Comparison of ENCODE assay signal across 24 cellular contexts in genomic region chr3:83559082-83559481, GRCh38.
"Had no signal": no experiment of that assay in that cellular context is flagged by ENCODE, and none has a peak within 500 bp of the region (broad histone marks: within the 10 kb centered on the region; RNA-seq: fewer than 3 reads in every experiment).

No MANE protein-coding gene starts in this region.

- H3K36me3 ChIP-seq: ascending aorta, neural progenitor cell, stomach, suprapubic skin, tibial nerve had no signal

- FAIRE-seq: endothelial cell of umbilical vein, small intestine had no signal

- H3K4me1 ChIP-seq: ascending aorta, neural progenitor cell, stomach, suprapubic skin, tibial nerve had no signal

- DNase-seq: activated gamma-delta T cell treated with Interleukin-2 at 50 U/mL for 16 hours; activated T-cell treated with anti-CD3 and anti-CD28 coated beads, Interleukin-2, amount 50 U/mL, for 1 hour; central memory CD4-positive, alpha-beta T cell; effector memory CD4-positive, alpha-beta T cell; foreskin melanocyte; glutamatergic neuron; hippocampal formation; left ventricle myocardium superior; mammary epithelial cell; naive thymus-derived CD8-positive, alpha-beta T cell; posterior cingulate gyrus; small intestine; stimulated activated CD4-positive, alpha-beta T cell treated with anti-CD3 and anti-CD28 coated beads, Interleukin-2, amount 100 ng/mL, for 24 hours; stomach had no signal

- ATAC-seq: activated naive CD4-positive, alpha-beta T cell treated with anti-CD3 and anti-CD28 coated beads, Interleukin-2, amount 50 U/mL, for 72 hours; esophagus mucosa; left ventricle myocardium superior; naive thymus-derived CD8-positive, alpha-beta T cell; sciatic nerve; stimulated activated effector memory CD8-positive, alpha-beta T cell treated with anti-CD3 and anti-CD28 coated beads, Interleukin-12 subunit alpha, Interleukin-12 subunit beta, amount 100 ng/mL, for 72 hours; WTC11 had no signal

- H3K4me3 ChIP-seq: ascending aorta, neural progenitor cell, stomach, suprapubic skin, tibial nerve had no signal

- H3K27ac ChIP-seq: ascending aorta, neural progenitor cell, stomach, suprapubic skin, tibial nerve had no signal

- H3K27me3 ChIP-seq: ascending aorta, neural progenitor cell, stomach, suprapubic skin, tibial nerve had no signal

- H3K9me3 ChIP-seq: ascending aorta, suprapubic skin had no signal
